8 cellular contexts compared by ENCODE assay signal in genomic region chr14:68976160-68977067, GRCh38. TPM values are rescaled to one million over a fixed set of nuclear protein-coding genes. Genes with fewer than 3 reads are reported as not detected.
DNase-seq lines count a peak whose midpoint lies in the region; ATAC-seq and TF ChIP-seq lines count a peak whose summit lies in the region.

No MANE protein-coding gene starts in this region.

- ATAC-seq in HG02852 (IDR thresholded peaks at IDR 0.05; ENCODE audit: unreplicated experiment) = no peak
- no peak for ATAC-seq in GM21723 (IDR thresholded peaks at IDR 0.05; ENCODE audit: unreplicated experiment)

- CTCF ChIA-PET in Calu3 (lab: Charles Lee) = interaction anchor here (1.7 kb wide), 1 partner anchor 9 kb away, joined by 5 read pairs; no protein-coding TSS in a partner anchor

- no peaks in the 10 kb centered on the region for H3K9me3 Mint-ChIP-seq in Calu3 (ENCODE audit: low read depth, unreplicated experiment)

- H3K36me3 Mint-ChIP-seq in Calu3 (ENCODE audit: insufficient read depth, unreplicated experiment) = peaks cover 77% of the 10 kb centered on the region

- H3K27ac Mint-ChIP-seq in Calu3 (ENCODE audit: unreplicated experiment) = peak overlapping the region; percentile 64

- no TSS peak for BruUV-seq in Calu3 (replicated peaks; lab: Mats Ljungman, UMichigan)

- H3K4me3 ChIP-seq in WI38 (ENCODE audit: low read depth, low read length) (peak overlapping the region; percentile 97), fibroblast of villous mesenchyme (ENCODE audit: low read depth, low read length) (peak overlapping the region; percentile 76)

- peaks cover 51% of the 10 kb centered on the region for H3K4me1 Mint-ChIP-seq in Calu3 (ENCODE audit: low read depth, unreplicated experiment)

- DNase-seq in Calu3 (no peak), fibroblast of villous mesenchyme (ENCODE audit: low read depth) (no peak), pons (ENCODE audit: low spot score) (peak; percentile 32), NCI-H1105 treated with DMSO at 0.1 percent for 48 hours (lab: John Stamatoyannopoulos, UW) (no peak), cortex of kidney (lab: John Stamatoyannopoulos, UW) (no peak)

- peak overlapping the region; percentile 79 for H3K4me3 Mint-ChIP-seq in Calu3 (ENCODE audit: low read depth, unreplicated experiment)

- no peaks in the 10 kb centered on the region for H3K27me3 Mint-ChIP-seq in Calu3 (ENCODE audit: unreplicated experiment)

- intact Hi-C loops in Calu3 (cut with micrococcal nuclease; ENCODE audit: unreplicated experiment) = loop anchor here (2.0 to 5.0 kb wide), 3 partner anchors 14 to 116 kb away; no protein-coding TSS in a partner anchor

- TF ChIP-seq CTCF in Calu3 (IDR thresholded peaks at IDR 0.05; ENCODE audit: unreplicated experiment) = no peak
- no peak for TF ChIP-seq CTCF in WI38 (IDR thresholded peaks at IDR 0.05; ENCODE audit: low read depth, low read length)
- TF ChIP-seq CTCF in fibroblast of villous mesenchyme (IDR thresholded peaks at IDR 0.05; ENCODE audit: insufficient read depth, low read depth, low read length) = no peak

RNA-seq across cellular contexts. Expression of gene ACTN1, which starts 2.7 kb away (rescaled TPM):
- total RNA-seq in Calu3 (2022) (246 and 326 TPM in 2 replicates), fibroblast of villous mesenchyme (768 and 1,023 TPM in 2 replicates)
